Comparison of ENCODE assay signal across 26 cellular contexts in genomic region chr17:8791248-8791909, GRCh38. TPM values are rescaled to one million over a fixed set of nuclear protein-coding genes. Genes with fewer than 3 reads are reported as not detected.
DNase-seq lines count a peak whose midpoint lies in the region; ATAC-seq, FAIRE-seq and TF ChIP-seq lines count a peak whose summit lies in the region.
"Had no signal": no experiment of that assay in that cellular context is flagged by ENCODE, and none has a peak within 500 bp of the region (broad histone marks: within the 10 kb centered on the region; RNA-seq: fewer than 3 reads in every experiment).

No MANE protein-coding gene starts in this region.

- H3K9me3 ChIP-seq in OCI-LY7 (ENCODE audit: low read length) = peaks cover 8% of the 10 kb centered on the region
- peaks cover 4 to 13% of the 10 kb centered on the region in 2 experiments; a peak in 3 of 4 replicates for H3K9me3 ChIP-seq in H1 (ENCODE audit: insufficient read depth in 2 of 2, low read depth in 1 of 2, low read length in 1 of 2)
- no peaks in the 10 kb centered on the region for H3K9me3 ChIP-seq in neural progenitor cell (ENCODE audit: low read depth)
- H3K9me3 ChIP-seq in left lung = peaks cover 0 to 7% of the 10 kb centered on the region in 2 donors
- H3K9me3 ChIP-seq: upper lobe of right lung had no signal

- peaks cover 4 to 8% of the 10 kb centered on the region in 2 donors for H3K36me3 Mint-ChIP-seq in CD14-positive monocyte
- H3K36me3 Mint-ChIP-seq in neural progenitor cell = no peaks in the 10 kb centered on the region
- no peaks in the 10 kb centered on the region for H3K36me3 Mint-ChIP-seq in activated CD4-positive, alpha-beta memory T cell treated with anti-CD3 and anti-CD28 coated beads, Interleukin-2, amount 10 ng/mL, durations not matched to agents 7 days and 5 days (ENCODE audit: low read depth)
- H3K36me3 Mint-ChIP-seq: CD4-positive, CD25-positive, alpha-beta regulatory T cell had no signal

- TF ChIP-seq POLR2A in H1 (IDR thresholded peaks at IDR 0.05; ENCODE audit: control extremely low read depth in 1 of 2, low read depth in 2 of 2, low read length in 2 of 2) = no peak

- H3K4me1 ChIP-seq in OCI-LY7 (ENCODE audit: insufficient read depth, low read length, poor library complexity, severe bottlenecking) (no peaks in the 10 kb centered on the region), H1 (replicated peaks in 1 of 4; ENCODE audit: control insufficient read depth in 3 of 4, insufficient read depth in 4 of 4, low read length in 3 of 4) (peaks cover 0 to 5% (median 2%) of the 10 kb centered on the region in 4 experiments; a peak in 5 of 7 replicates), neural progenitor cell (peaks cover 6% of the 10 kb centered on the region), left lung (peaks cover 0 to 26% of the 10 kb centered on the region in 2 donors)
- H3K4me1 ChIP-seq: sigmoid colon had no signal

- ATAC-seq in left lung = no peak
- ATAC-seq: upper lobe of right lung had no signal

- no peak overlapping the region for H3K56ac ChIP-seq in H1 (replicated peaks; ENCODE audit: insufficient read length, low read depth, low read length)

- H4K8ac ChIP-seq in H1 (ENCODE audit: extremely low read depth, insufficient read depth, low read length) = no peak overlapping the region

- TF ChIP-seq EP300 in H1 (IDR thresholded peaks at IDR 0.05; ENCODE audit: borderline replicate concordance in 1 of 2, low read depth in 2 of 2, low read length in 2 of 2) = no peak

- H2BK5ac ChIP-seq in H1 (ENCODE audit: low read depth, low read length) = no peak overlapping the region

- no peak overlapping the region for H4K91ac ChIP-seq in H1 (replicated peaks; ENCODE audit: insufficient read length, low read length)

- no peak overlapping the region for H3K4ac ChIP-seq in H1 (replicated peaks; ENCODE audit: insufficient read length, low read depth, low read length)

- H2BK12ac ChIP-seq in H1 (ENCODE audit: low read depth, low read length) = no peak overlapping the region

- H2BK120ac ChIP-seq in H1 (replicated peaks; ENCODE audit: low read depth, low read length) = no peak overlapping the region

- no peaks in the 10 kb centered on the region for H3K9me2 ChIP-seq in OCI-LY7 (ENCODE audit: insufficient read depth, low read length)

- H4K20me1 ChIP-seq in OCI-LY7 (ENCODE audit: insufficient read depth, low read length) (no peaks in the 10 kb centered on the region), H1 (replicated peaks in 1 of 2; ENCODE audit: control insufficient read depth in 1 of 2, insufficient read depth in 2 of 2, low read length in 2 of 2) (no peaks in the 10 kb centered on the region), neural progenitor cell (ENCODE audit: low read depth) (no peaks in the 10 kb centered on the region)

- H3K4me3 Mint-ChIP-seq in CD14-positive monocyte (no peak overlapping the region), neural progenitor cell (no peak overlapping the region)
- H3K4me3 Mint-ChIP-seq in activated CD4-positive, alpha-beta memory T cell treated with anti-CD3 and anti-CD28 coated beads, Interleukin-2, amount 10 ng/mL, durations not matched to agents 7 days and 5 days = no peak overlapping the region
- H3K4me3 Mint-ChIP-seq: activated naive CD4-positive, alpha-beta T cell treated with anti-CD3 and anti-CD28 coated beads for 36 hours; activated T-cell treated with anti-CD3 and anti-CD28 coated beads, Interleukin-2, amount 50 U/mL, for 4 hours; CD4-positive, CD25-positive, alpha-beta regulatory T cell had no signal

- H3K4me1 Mint-ChIP-seq in CD14-positive monocyte (peaks cover 48% of the 10 kb centered on the region), neural progenitor cell (peaks cover 9% of the 10 kb centered on the region)
- no peaks in the 10 kb centered on the region for H3K4me1 Mint-ChIP-seq in activated CD4-positive, alpha-beta memory T cell treated with anti-CD3 and anti-CD28 coated beads, Interleukin-2, amount 10 ng/mL, durations not matched to agents 7 days and 5 days
- H3K4me1 Mint-ChIP-seq: CD4-positive, CD25-positive, alpha-beta regulatory T cell had no signal

- no peak for FAIRE-seq in H1 (lab: Jason Lieb, UNC)
- FAIRE-seq: kidney had no signal

- H3K79me2 ChIP-seq in OCI-LY7 (ENCODE audit: insufficient read depth, low read depth, low read length) (no peaks in the 10 kb centered on the region), H1 (ENCODE audit: control insufficient read depth in 1 of 2, insufficient read depth in 2 of 2, low read length in 2 of 2) (no peaks in the 10 kb centered on the region), neural progenitor cell (ENCODE audit: low read depth) (no peaks in the 10 kb centered on the region)

- H3K14ac ChIP-seq in H1 (ENCODE audit: insufficient read length) = no peak overlapping the region

- H2AFZ ChIP-seq in OCI-LY7 (ENCODE audit: low read length) (no peak overlapping the region), H1 (ENCODE audit: low read length) (no peak overlapping the region), neural progenitor cell (replicated peaks) (no peak overlapping the region)

- WGBS in H1 (ENCODE audit: extremely low coverage in 1 of 2, insufficient coverage in 1 of 2, insufficient read length in 1 of 2, insufficient replicate concordance in 2 of 2, low coverage in 1 of 2, low lambda C conversion rate in 2 of 2, missing lambda C conversion rate in 1 of 2), 2 experiments = 89% methylated on average over 4 of the region's 4 CpGs; no CpG with 5 or more reads in 1 of the 2 experiments

- H3F3A ChIP-seq in neural progenitor cell (ENCODE audit: low read depth) = no peaks in the 10 kb centered on the region

- H3K27me3 ChIP-seq in H1 (replicated peaks in 1 of 4; ENCODE audit: control insufficient read depth in 3 of 4, extremely low read depth in 1 of 4, insufficient read depth in 3 of 4, low read length in 3 of 4) (no peaks in the 10 kb centered on the region), neural progenitor cell (no peaks in the 10 kb centered on the region), left lung (peaks cover 0 to 36% of the 10 kb centered on the region in 2 donors)
- H3K27me3 ChIP-seq: sigmoid colon, upper lobe of right lung had no signal

- POLR2A ChIA-PET in OCI-LY7 (lab: Charles Lee) = no interaction called here
- POLR2A ChIA-PET in H1 (lab: Charles Lee; ENCODE audit: partially characterized antibody) = no interaction called here
- POLR2A ChIA-PET in activated CD4-positive, alpha-beta memory T cell treated with anti-CD3 and anti-CD28 coated beads, Interleukin-2, amount 10 ng/mL, durations not matched to agents 7 days and 5 days (lab: Charles Lee) = no interaction called here

- BruUV-seq in OCI-LY7 (replicated peaks; lab: Mats Ljungman, UMichigan) = no TSS peak

- TF ChIP-seq CTCF in CD14-positive monocyte (IDR thresholded peaks at IDR 0.05) (peak; percentile 17), OCI-LY7 (conservative IDR thresholded peaks at IDR 0.05; ENCODE audit: low read length) (0 out of 2 replicates have a peak, but pooled peaks have one; percentile 12), H1 (IDR thresholded peaks at IDR 0.05; ENCODE audit: control extremely low read depth in 1 of 3, insufficient read depth in 1 of 3, low read depth in 1 of 3, low read length in 3 of 3) (peak in 1 of 3 experiments; percentile 22; a peak in 1 of 4 replicates), neural progenitor cell (IDR thresholded peaks at IDR 0.05) (peak; percentile 35), left lung (IDR thresholded peaks at IDR 0.05) (no peak)

- H3K36me3 ChIP-seq in OCI-LY7 (ENCODE audit: insufficient read depth, low read length) (no peaks in the 10 kb centered on the region), H1 (ENCODE audit: control insufficient read depth in 2 of 4, insufficient read depth in 4 of 4, low read length in 3 of 4) (no peaks in the 10 kb centered on the region), neural progenitor cell (no peaks in the 10 kb centered on the region), left lung (no peaks in the 10 kb centered on the region)
- H3K36me3 ChIP-seq: sigmoid colon, upper lobe of right lung had no signal

- H3K79me1 ChIP-seq in H1 (ENCODE audit: low read depth, low read length) = no peaks in the 10 kb centered on the region; the same call in 1 of the 2 replicates

- H3K4me3 ChIP-seq in OCI-LY7 (ENCODE audit: low read depth, low read length, poor library complexity, severe bottlenecking) (no peak overlapping the region), H1 (ENCODE audit: extremely low read depth in 1 of 4, insufficient read depth in 2 of 4, low read depth in 3 of 4, low read length in 4 of 4) (no peak overlapping the region), neural progenitor cell (no peak overlapping the region), left lung (no peak overlapping the region)
- H3K4me3 ChIP-seq: lung, sigmoid colon, upper lobe of right lung had no signal

- no peak overlapping the region for H2BK15ac ChIP-seq in H1 (ENCODE audit: low read length)

- CTCF ChIA-PET in OCI-LY7 (lab: Charles Lee; ENCODE audit: unreplicated experiment) (no interaction called here), H1 (lab: Charles Lee; ENCODE audit: partially characterized antibody) (interaction anchor here (0.7 to 2.0 kb wide), 4 partner anchors 11 to 1099 kb away, joined by 3 to 5 read pairs (median 4); no protein-coding TSS in a partner anchor)
- CTCF ChIA-PET in activated CD4-positive, alpha-beta memory T cell treated with anti-CD3 and anti-CD28 coated beads, Interleukin-2, amount 10 ng/mL, durations not matched to agents 7 days and 5 days (lab: Charles Lee) = interaction anchor here (1.2 kb wide), 1 partner anchor 205 kb away, joined by 3 read pairs; no protein-coding TSS in a partner anchor

- intact Hi-C loops in CD14-positive monocyte (cut with micrococcal nuclease) = loop anchor here in 1 of 2 donors (5.0 kb wide), 1 partner anchor 44 kb away; no protein-coding TSS in a partner anchor
- intact Hi-C loops in OCI-LY7 (cut with micrococcal nuclease; ENCODE audit: unreplicated experiment) = no loop called here
- intact Hi-C loops in left lung (cut with DNase I) = no loop called here

- H3K27ac ChIP-seq in OCI-LY7 (ENCODE audit: low read depth, low read length, poor library complexity, severe bottlenecking) = no peak overlapping the region
- no peak overlapping the region for H3K27ac ChIP-seq in H1 (ENCODE audit: low read depth, low read length)
- no peak overlapping the region for H3K27ac ChIP-seq in neural progenitor cell
- H3K27ac ChIP-seq in left lung = no peak overlapping the region
- H3K27ac ChIP-seq: sigmoid colon, upper lobe of right lung had no signal

- DNase-seq in CD14-positive monocyte (ENCODE audit: low spot score) (no peak), OCI-LY7 (ENCODE audit: low spot score) (no peak), H1 (ENCODE audit: low read depth in 1 of 2, low spot score in 2 of 2) (no peak), neural progenitor cell (ENCODE audit: low spot score) (no peak), D341Med (ENCODE audit: low spot score) (no peak), left lung (no peak), GDM1 (lab: John Stamatoyannopoulos, UW) (no peak)
- no peak for DNase-seq in activated CD4-positive, alpha-beta memory T cell treated with anti-CD3 and anti-CD28 coated beads, Interleukin-2, amount 10 ng/mL, durations not matched to agents 7 days and 5 days
- DNase-seq: activated CD4-positive, CD25-positive, alpha-beta regulatory T cell treated with anti-CD3 and anti-CD28 coated beads, Interleukin-2, amount 50 U/mL, for 72 hours; activated T-cell treated with anti-CD3 and anti-CD28 coated beads, Interleukin-2, amount 50 U/mL, for 4 hours; amniotic stem cell; caudate nucleus; CD4-positive, CD25-positive, alpha-beta regulatory T cell; kidney; NCI-H1048; NCI-H2029; NCI-H345; SHP77 treated with DMSO at 0.1 percent for 48 hours; sigmoid colon; upper lobe of right lung had no signal

- H2AK5ac ChIP-seq in H1 (ENCODE audit: low read depth, low read length) = no peak overlapping the region

- H3K9ac ChIP-seq in H1 (replicated peaks in 1 of 4; ENCODE audit: extremely low read depth in 1 of 4, low read depth in 3 of 4, low read length in 3 of 4) = no peak overlapping the region
- H3K9ac ChIP-seq in neural progenitor cell = no peak overlapping the region

- no peak overlapping the region for H3K18ac ChIP-seq in H1 (ENCODE audit: extremely low read depth, low read length)

- TF ChIP-seq RAD21 in H1 (IDR thresholded peaks at IDR 0.05 in 1 of 2, conservative IDR thresholded peaks at IDR 0.05 in 1 of 2; ENCODE audit: low read depth in 2 of 2, low read length in 2 of 2) = no peak

- H3K23me2 ChIP-seq in H1 (ENCODE audit: low read depth, low read length) = no peaks in the 10 kb centered on the region

- H3K9me3 Mint-ChIP-seq in CD14-positive monocyte (peaks cover 0 to 15% (median 9%) of the 10 kb centered on the region in 7 donors), neural progenitor cell (peaks cover 3% of the 10 kb centered on the region)
- H3K9me3 Mint-ChIP-seq in activated CD4-positive, alpha-beta memory T cell treated with anti-CD3 and anti-CD28 coated beads, Interleukin-2, amount 10 ng/mL, durations not matched to agents 7 days and 5 days = peaks cover 3% of the 10 kb centered on the region

- peak overlapping the region in 1 of 7 donors; percentile 77 for H3K27ac Mint-ChIP-seq in CD14-positive monocyte
- H3K27ac Mint-ChIP-seq in neural progenitor cell = no peak overlapping the region
- H3K27ac Mint-ChIP-seq in activated CD4-positive, alpha-beta memory T cell treated with anti-CD3 and anti-CD28 coated beads, Interleukin-2, amount 10 ng/mL, durations not matched to agents 7 days and 5 days = no peak overlapping the region
- H3K27ac Mint-ChIP-seq: activated naive CD4-positive, alpha-beta T cell treated with anti-CD3 and anti-CD28 coated beads for 36 hours; CD4-positive, CD25-positive, alpha-beta regulatory T cell had no signal

- no peak overlapping the region for H4K5ac ChIP-seq in H1 (ENCODE audit: insufficient read length, low read depth, low read length)

- peaks cover 0 to 4% (median 0%) of the 10 kb centered on the region in 3 donors for H3K27me3 Mint-ChIP-seq in CD14-positive monocyte (ENCODE audit: low read depth in 3 of 3)
- H3K27me3 Mint-ChIP-seq in neural progenitor cell (ENCODE audit: insufficient read depth, low read depth) = peaks cover 2% of the 10 kb centered on the region
- peaks cover 15% of the 10 kb centered on the region for H3K27me3 Mint-ChIP-seq in activated CD4-positive, alpha-beta memory T cell treated with anti-CD3 and anti-CD28 coated beads, Interleukin-2, amount 10 ng/mL, durations not matched to agents 7 days and 5 days

- H3K4me2 ChIP-seq in OCI-LY7 (ENCODE audit: low read length) (no peak overlapping the region), H1 (ENCODE audit: insufficient read depth in 1 of 2, low read depth in 2 of 2, low read length in 2 of 2) (no peak overlapping the region), neural progenitor cell (no peak overlapping the region)

- no peak overlapping the region for H3K23ac ChIP-seq in H1 (ENCODE audit: insufficient read length)

- no peak overlapping the region for H2BK20ac ChIP-seq in H1 (ENCODE audit: low read length)

RNA-seq across cellular contexts. Expression of gene MFSD6L, which starts 7.8 kb away (rescaled TPM):
- polyA plus RNA-seq in CD14-positive monocyte (under 1 TPM in 1 of 2 donors, not detected in 1; 0.08 TPM), H1 (2011; rRNA removed) (2.7 and 3.5 TPM in 2 replicates)
- total RNA-seq in OCI-LY7 (2014; rRNA removed; shearing (Covaris generic)) = not detected in 2 replicates
- total RNA-seq in OCI-LY7 (2022) (not detected in 2 replicates), neural progenitor cell (ENCODE audit: low replicate concordance) (not detected in 2 replicates), left lung (1 to 10 TPM; 1.4 to 1.6 TPM)
- total RNA-seq in H1 (2021; fragmentation: NEBNext Ultra II Directional; extraction: Animal tissue kit (Norgen Biotek cat#: 25700)) = 2.6 and 2.8 TPM in 2 replicates
- polyA plus RNA-seq in H1 (2011; cell fraction: cytosol; rRNA removed) = 3.2 TPM
- 3.5 TPM for polyA plus RNA-seq in H1 (2011; cell fraction: nucleus; rRNA removed)
- 1.8 to 3.3 TPM (median 3.0 TPM) in 4 replicates for polyA plus RNA-seq in H1 (2012, experiment 1 of 2)
- 2.3 TPM for polyA plus RNA-seq in H1 (2012, experiment 2 of 2)
- 2.5 TPM for polyA plus RNA-seq in H1 (2013, experiment 1 of 2)
- polyA plus RNA-seq in H1 (2013, experiment 2 of 2) = 2.2 TPM
- 2.8 and 3.6 TPM in 2 replicates for polyA minus RNA-seq in H1 (2011; rRNA and poly(A)+ RNA removed)
- polyA minus RNA-seq in H1 (2011; cell fraction: cytosol; rRNA and poly(A)+ RNA removed) = 2.3 TPM
- polyA minus RNA-seq in H1 (2011; cell fraction: nucleus; rRNA and poly(A)+ RNA removed) = 4.0 TPM
- under 1 TPM in 1 of 2 experiments, not detected in 1; 0.13 TPM for total RNA-seq in activated CD4-positive, alpha-beta memory T cell treated with anti-CD3 and anti-CD28 coated beads, Interleukin-2, amount 10 ng/mL, durations not matched to agents 7 days and 5 days
- total RNA-seq: activated CD8-positive, alpha-beta memory T cell treated with anti-CD3 and anti-CD28 coated beads for 36 hours; activated naive CD4-positive, alpha-beta T cell treated with anti-CD3 and anti-CD28 coated beads for 36 hours; CD4-positive, CD25-positive, alpha-beta regulatory T cell; LHCN-M2; osteocyte; sigmoid colon had no signal
- polyA plus RNA-seq: CD4-positive, CD25-positive, alpha-beta regulatory T cell had no signal

RNA-seq across cellular contexts. Expression of gene SPDYE4, which starts 33.0 kb away (rescaled TPM):
- polyA plus RNA-seq in CD14-positive monocyte = not detected
- total RNA-seq in OCI-LY7 (2014; rRNA removed; shearing (Covaris generic)) = not detected in 2 replicates
- not detected in 2 replicates for total RNA-seq in OCI-LY7 (2022)
- total RNA-seq in H1 (2021; fragmentation: NEBNext Ultra II Directional; extraction: Animal tissue kit (Norgen Biotek cat#: 25700)) = not detected in 2 replicates
- polyA plus RNA-seq in H1 (2011; rRNA removed) = not detected in 2 replicates
- not detected for polyA plus RNA-seq in H1 (2011; cell fraction: cytosol; rRNA removed)
- polyA plus RNA-seq in H1 (2011; cell fraction: nucleus; rRNA removed) = not detected
- polyA plus RNA-seq in H1 (2012, experiment 1 of 2) = not detected in 4 replicates
- polyA plus RNA-seq in H1 (2012, experiment 2 of 2) = not detected
- polyA plus RNA-seq in H1 (2013, experiment 1 of 2) = not detected
- not detected for polyA plus RNA-seq in H1 (2013, experiment 2 of 2)
- not detected in 2 replicates for polyA minus RNA-seq in H1 (2011; rRNA and poly(A)+ RNA removed)
- polyA minus RNA-seq in H1 (2011; cell fraction: cytosol; rRNA and poly(A)+ RNA removed) = not detected
- polyA minus RNA-seq in H1 (2011; cell fraction: nucleus; rRNA and poly(A)+ RNA removed) = not detected
- not detected in 2 replicates for total RNA-seq in neural progenitor cell (ENCODE audit: low replicate concordance)
- not detected for total RNA-seq in activated CD4-positive, alpha-beta memory T cell treated with anti-CD3 and anti-CD28 coated beads, Interleukin-2, amount 10 ng/mL, durations not matched to agents 7 days and 5 days
- total RNA-seq in left lung = not detected
- total RNA-seq: activated CD8-positive, alpha-beta memory T cell treated with anti-CD3 and anti-CD28 coated beads for 36 hours; activated naive CD4-positive, alpha-beta T cell treated with anti-CD3 and anti-CD28 coated beads for 36 hours; activated T-cell treated with anti-CD3 and anti-CD28 coated beads, Interleukin-2, amount 50 U/mL, for 4 hours; CD4-positive, CD25-positive, alpha-beta regulatory T cell; kidney; LHCN-M2; lung; osteocyte; sigmoid colon; upper lobe of right lung had no signal
- polyA plus RNA-seq: CD4-positive, CD25-positive, alpha-beta regulatory T cell; esophagus; lung; sigmoid colon had no signal

RNA-seq across cellular contexts. Expression of gene CCDC42, which starts 46.7 kb away (rescaled TPM):
- polyA plus RNA-seq in CD14-positive monocyte = not detected
- not detected in 2 replicates for total RNA-seq in OCI-LY7 (2014; rRNA removed; shearing (Covaris generic))
- 0.40 and 0.50 TPM in 2 replicates for total RNA-seq in OCI-LY7 (2022)
- total RNA-seq in H1 (2021; fragmentation: NEBNext Ultra II Directional; extraction: Animal tissue kit (Norgen Biotek cat#: 25700)) = not detected in 2 replicates
- not detected in 2 replicates for polyA plus RNA-seq in H1 (2011; rRNA removed)
- not detected for polyA plus RNA-seq in H1 (2011; cell fraction: cytosol; rRNA removed)
- not detected for polyA plus RNA-seq in H1 (2011; cell fraction: nucleus; rRNA removed)
- polyA plus RNA-seq in H1 (2012, experiment 1 of 2) = not detected in 4 replicates
- not detected for polyA plus RNA-seq in H1 (2012, experiment 2 of 2)
- polyA plus RNA-seq in H1 (2013, experiment 1 of 2) = not detected
- not detected for polyA plus RNA-seq in H1 (2013, experiment 2 of 2)
- not detected in 2 replicates for polyA minus RNA-seq in H1 (2011; rRNA and poly(A)+ RNA removed)
- polyA minus RNA-seq in H1 (2011; cell fraction: cytosol; rRNA and poly(A)+ RNA removed) = not detected
- polyA minus RNA-seq in H1 (2011; cell fraction: nucleus; rRNA and poly(A)+ RNA removed) = not detected
- total RNA-seq in neural progenitor cell (ENCODE audit: low replicate concordance) = not detected in 2 replicates
- under 1 TPM; 0.28 to 0.45 TPM for total RNA-seq in activated CD4-positive, alpha-beta memory T cell treated with anti-CD3 and anti-CD28 coated beads, Interleukin-2, amount 10 ng/mL, durations not matched to agents 7 days and 5 days
- total RNA-seq in left lung = not detected
- total RNA-seq: activated naive CD4-positive, alpha-beta T cell treated with anti-CD3 and anti-CD28 coated beads for 36 hours; activated T-cell treated with anti-CD3 and anti-CD28 coated beads, Interleukin-2, amount 50 U/mL, for 4 hours; CD4-positive, CD25-positive, alpha-beta regulatory T cell; kidney; LHCN-M2; osteocyte; sigmoid colon; upper lobe of right lung had no signal
- polyA plus RNA-seq: esophagus had no signal

Comparison
In these comparisons a context has a peak if more than half of its experiments do, and no peak if none do; other contexts are left out.
1. CTCF ChIP-seq: peak in CD14-positive monocyte (single experiment), OCI-LY7 (single experiment) and neural progenitor cell (single experiment); none in left lung (0 of 2).